Comparison of ENCODE assay signal across 2 cellular contexts in the genomic region with DNA sequence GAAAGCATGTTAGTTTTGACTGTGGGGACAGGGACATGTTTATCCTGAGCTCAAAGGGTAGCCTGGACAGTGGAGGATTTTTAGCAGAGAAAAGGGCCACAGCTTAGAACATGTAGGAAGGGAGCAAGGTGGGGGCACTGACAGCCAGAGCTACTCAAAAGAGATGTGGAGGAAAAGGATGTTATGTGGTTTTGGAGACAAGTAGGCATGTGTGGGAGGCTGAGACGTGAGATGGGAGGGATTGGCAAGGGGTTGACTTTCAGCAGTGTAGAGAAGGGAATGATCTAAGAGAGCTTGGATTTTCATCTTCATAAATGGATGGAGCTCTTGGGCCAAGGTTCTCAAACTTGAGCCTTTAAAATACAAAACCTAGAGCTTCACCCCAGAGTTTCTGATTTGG.
TF ChIP-seq lines count a peak whose summit lies in the region.

No MANE protein-coding gene starts in this region.

TF ChIP-seq in GM12878, 131 proteins besides CTCF, POLR2A, EP300 and RAD21:
- no peak for TF ChIP-seq EZH2 (IDR thresholded peaks at IDR 0.05; ENCODE audit: borderline replicate concordance, control insufficient read depth, low read depth, low read length)
- 0 out of 2 replicates have a peak, but pooled peaks have one; percentile 10 for TF ChIP-seq RUNX3 (IDR thresholded peaks at IDR 0.05; ENCODE audit: low read length)
TF ChIP-seq in GM12878: peak in this region for 1.

TF ChIP-seq in HepG2, 621 proteins besides CTCF, POLR2A, EP300 and RAD21:
- no peak for TF ChIP-seq TARDBP (CRISPR knock-in tag; IDR thresholded peaks at IDR 0.05)
- no peak for TF ChIP-seq SMARCC2 (IDR thresholded peaks at IDR 0.05)
- TF ChIP-seq EZH2 (conservative IDR thresholded peaks at IDR 0.05; ENCODE audit: low read depth, low read length) = no peak
- no peak for TF ChIP-seq RFX1 (IDR thresholded peaks at IDR 0.05)
- no peak for TF ChIP-seq ZSCAN29 (CRISPR knock-in tag; conservative IDR thresholded peaks at IDR 0.05)
- no peak for TF ChIP-seq SNAPC2 (CRISPR knock-in tag; IDR thresholded peaks at IDR 0.05)
- no peak for TF ChIP-seq SIN3B (IDR thresholded peaks at IDR 0.05; ENCODE audit: low read length)
- TF ChIP-seq JDP2 (CRISPR knock-in tag; IDR thresholded peaks at IDR 0.05; ENCODE audit: borderline replicate concordance) = no peak
- no peak for TF ChIP-seq DMTF1 (CRISPR knock-in tag; IDR thresholded peaks at IDR 0.05)
- no peak for TF ChIP-seq ZNF142 (CRISPR knock-in tag; IDR thresholded peaks at IDR 0.05)
- no peak for TF ChIP-seq ESRRA (CRISPR knock-in tag; IDR thresholded peaks at IDR 0.05; ENCODE audit: low read depth)
- no peak for TF ChIP-seq SPEN (CRISPR knock-in tag; IDR thresholded peaks at IDR 0.05; ENCODE audit: low read depth)
- no peak for TF ChIP-seq KMT2A (CRISPR knock-in tag; IDR thresholded peaks at IDR 0.05)
- TF ChIP-seq ERF (CRISPR knock-in tag; IDR thresholded peaks at IDR 0.05) = no peak
- TF ChIP-seq ZNF639 (CRISPR knock-in tag; conservative IDR thresholded peaks at IDR 0.05) = no peak
- TF ChIP-seq NR2F6 (IDR thresholded peaks at IDR 0.05) = no peak
- TF ChIP-seq NR2F6 (CRISPR knock-in tag; IDR thresholded peaks at IDR 0.05) = no peak
TF ChIP-seq in HepG2: peak in this region for 0.
